20 cellular contexts compared by ENCODE assay signal in the genomic region with DNA sequence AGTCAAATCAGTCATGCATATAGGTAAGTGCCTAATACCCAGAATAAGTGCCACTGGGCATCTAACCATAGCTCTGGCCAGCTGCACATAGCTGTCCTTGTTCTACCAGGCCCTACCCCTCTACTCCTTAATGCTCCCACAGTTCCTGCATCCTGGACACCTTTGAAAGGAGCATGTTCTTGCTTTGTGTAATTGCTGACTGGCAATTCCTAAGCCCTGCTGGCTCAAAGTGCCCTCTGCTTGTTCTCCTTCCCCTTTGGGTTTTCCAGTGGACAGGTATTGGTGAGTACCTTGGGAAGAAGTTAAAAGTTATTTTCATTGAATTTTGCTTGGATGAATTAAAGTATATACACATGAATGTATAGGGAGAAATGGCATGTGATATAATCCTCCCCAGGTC.
DNase-seq lines count a peak whose midpoint lies in the region; ATAC-seq, FAIRE-seq and TF ChIP-seq lines count a peak whose summit lies in the region.
"Had no signal": no experiment of that assay in that cellular context is flagged by ENCODE, and none has a peak within 500 bp of the region (broad histone marks: within the 10 kb centered on the region; RNA-seq: fewer than 3 reads in every experiment).

No MANE protein-coding gene starts in this region.

- H3K27ac ChIP-seq in KMS-11 (peak overlapping the region; percentile 34; the same call in 1 of the 2 replicates), K562 (ENCODE audit: extremely low read depth, low read depth, low read length) (no peak overlapping the region), trophoblast cell (ENCODE audit: low read depth, low read length) (no peak overlapping the region), H9 (ENCODE audit: insufficient read length, low read depth, low read length) (no peak overlapping the region)
- H3K27ac ChIP-seq: BLaER1, C4-2B had no signal

- TF ChIP-seq EP300 in K562 (IDR thresholded peaks at IDR 0.05; ENCODE audit: low read length) = no peak

- H3K4me1 ChIP-seq in KMS-11 (ENCODE audit: low read depth, poor library complexity, severe bottlenecking) (peaks cover 28% of the 10 kb centered on the region), K562 (replicated peaks in 1 of 2; ENCODE audit: control insufficient read depth in 2 of 2, insufficient read depth in 2 of 2, low read length in 2 of 2) (no peaks in the 10 kb centered on the region), trophoblast cell (ENCODE audit: control insufficient read depth in 1 of 2, insufficient read depth in 2 of 2, low read length in 2 of 2) (no peaks in the 10 kb centered on the region), H9 (ENCODE audit: insufficient read depth, low read length) (no peaks in the 10 kb centered on the region)
- H3K4me1 ChIP-seq: BLaER1, HAP-1 had no signal

- H3K14ac ChIP-seq in trophoblast cell (ENCODE audit: low read length) (no peak overlapping the region), H9 (ENCODE audit: insufficient read depth, low read length) (no peak overlapping the region)

- no peak for TF ChIP-seq RAD21 in K562 (CRISPR knock-in tag; conservative IDR thresholded peaks at IDR 0.05 in 1 of 2, IDR thresholded peaks at IDR 0.05 in 1 of 2)

- ATAC-seq in K562 (no peak), HG03280 (IDR thresholded peaks at IDR 0.05; ENCODE audit: unreplicated experiment) (no peak), HG03095 (IDR thresholded peaks at IDR 0.05; ENCODE audit: unreplicated experiment) (no peak)
- ATAC-seq: CD8-positive, alpha-beta T cell; GM12878; GM23338 had no signal

- no peaks in the 10 kb centered on the region for H3K27me3 ChIP-seq in KMS-11 (ENCODE audit: insufficient read depth, low read depth)
- no peaks in the 10 kb centered on the region for H3K27me3 ChIP-seq in K562 (ENCODE audit: control insufficient read depth in 2 of 2, insufficient read depth in 2 of 2, low read length in 2 of 2)
- no peaks in the 10 kb centered on the region for H3K27me3 ChIP-seq in trophoblast cell (ENCODE audit: insufficient read depth, low read length)
- no peaks in the 10 kb centered on the region for H3K27me3 ChIP-seq in H9 (ENCODE audit: insufficient read depth, low read length)
- H3K27me3 ChIP-seq: BLaER1 had no signal

- H3K4me3 ChIP-seq in KMS-11 (IDR thresholded peaks at IDR 0.05; ENCODE audit: insufficient read depth, low read depth, low read length) (no peak overlapping the region), K562 (no peak overlapping the region), trophoblast cell (ENCODE audit: low read depth, low read length) (no peak overlapping the region)
- H3K4me3 ChIP-seq: BLaER1, GM12878, GM23338, HAP-1 had no signal

- DNase-seq in K562 (ENCODE audit: extremely low read depth in 1 of 4, low spot score in 3 of 4) (no peak), trophoblast cell (no peak), H9 (no peak)
- DNase-seq: CD4-positive, CD25-positive, alpha-beta regulatory T cell; CD8-positive, alpha-beta T cell; DMS 273 treated with DMSO at 0.1 percent for 48 hours; DMS79; EL; GDM1; HFFc6 had no signal

- no peak overlapping the region for H3K9ac ChIP-seq in KMS-11
- no peak overlapping the region for H3K9ac ChIP-seq in K562 (ENCODE audit: insufficient read depth in 1 of 2, low read depth in 2 of 2, low read length in 2 of 2)
- peak overlapping the region; percentile 53 for H3K9ac ChIP-seq in trophoblast cell (ENCODE audit: low read length)
- no peak overlapping the region for H3K9ac ChIP-seq in H9 (ENCODE audit: extremely low read depth, insufficient read length, low read length)
- H3K9ac ChIP-seq: BLaER1 had no signal

- H3T11ph ChIP-seq in H9 (ENCODE audit: low read length) = no peak overlapping the region

- H2BK120ac ChIP-seq in trophoblast cell (ENCODE audit: insufficient read depth, low read length, poor library complexity) (no peak overlapping the region), H9 (ENCODE audit: low read depth, low read length, poor library complexity, severe bottlenecking) (no peak overlapping the region)

- no peak for TF ChIP-seq CTCF in KMS-11 (conservative IDR thresholded peaks at IDR 0.05; ENCODE audit: low read depth, low read length)
- no peak for TF ChIP-seq CTCF in K562 (IDR thresholded peaks at IDR 0.05 in 2 of 3, conservative IDR thresholded peaks at IDR 0.05 in 1 of 3; ENCODE audit: insufficient read depth in 2 of 3, low read depth in 1 of 3, low read length in 3 of 3)
- no peak for TF ChIP-seq CTCF in H9 (conservative IDR thresholded peaks at IDR 0.05)

- TF ChIP-seq POLR2A in K562 (conservative IDR thresholded peaks at IDR 0.05) = no peak

- H3K36me3 ChIP-seq in KMS-11 (ENCODE audit: insufficient read depth) (no peaks in the 10 kb centered on the region), K562 (ENCODE audit: control insufficient read depth, insufficient read depth, low read length) (no peaks in the 10 kb centered on the region), trophoblast cell (ENCODE audit: control insufficient read depth in 1 of 2, insufficient read depth in 2 of 2, low read length in 2 of 2) (no peaks in the 10 kb centered on the region)
- H3K36me3 ChIP-seq: BLaER1, HAP-1 had no signal

- POLR2A ChIA-PET in K562 (lab: Yijun Ruan, JAX) = no interaction called here

- intact Hi-C loops in K562 (cut with micrococcal nuclease) = no loop called here

- no peak overlapping the region for H2BK15ac ChIP-seq in H9 (ENCODE audit: low read depth, low read length)

- peaks cover 32 to 33% of the 10 kb centered on the region in 2 experiments for H3K9me3 Mint-ChIP-seq in H9

- H3K4ac ChIP-seq in trophoblast cell (ENCODE audit: low read depth, low read length) (no peak overlapping the region), H9 (ENCODE audit: low read depth, low read length) (no peak overlapping the region)

- no peak for FAIRE-seq in K562 (lab: Jason Lieb, UNC)
- FAIRE-seq: D721Med, GM12878 had no signal

- no peaks in the 10 kb centered on the region for H3K9me1 ChIP-seq in K562 (ENCODE audit: control insufficient read depth, insufficient read depth, low read length)

- no peak overlapping the region for H2BK12ac ChIP-seq in trophoblast cell (ENCODE audit: low read length)
- H2BK12ac ChIP-seq in H9 (ENCODE audit: insufficient read length, low read depth, low read length) = no peak overlapping the region

- H4K91ac ChIP-seq in trophoblast cell (ENCODE audit: low read depth, low read length) (no peak overlapping the region), H9 (ENCODE audit: insufficient read length, low read depth, low read length) (no peak overlapping the region)

- H2AK5ac ChIP-seq in trophoblast cell (ENCODE audit: low read length) (no peak overlapping the region), H9 (ENCODE audit: insufficient read length, low read length) (no peak overlapping the region)

- in situ Hi-C loops in K562 (cut with MboI) = no loop called here

- H3K79me1 ChIP-seq in trophoblast cell (ENCODE audit: low read length) (no peaks in the 10 kb centered on the region), H9 (ENCODE audit: insufficient read depth, low read depth, low read length, poor library complexity, severe bottlenecking) (no peaks in the 10 kb centered on the region)

- no peak overlapping the region for H2BK20ac ChIP-seq in H9 (ENCODE audit: low read depth, low read length, poor library complexity, severe bottlenecking)

- H3K4me3 Mint-ChIP-seq in H9 = no peak overlapping the region
- H3K4me3 Mint-ChIP-seq: B cell; CD4-positive, CD25-positive, alpha-beta regulatory T cell; CD8-positive, alpha-beta T cell; GM23338; HFFc6 had no signal

- H2AFZ ChIP-seq in KMS-11 (ENCODE audit: low read depth) = no peak overlapping the region
- no peak overlapping the region for H2AFZ ChIP-seq in K562 (ENCODE audit: low read depth, low read length)
- no peak overlapping the region for H2AFZ ChIP-seq in trophoblast cell (ENCODE audit: insufficient read depth, low read length, poor library complexity)
- H2AFZ ChIP-seq in H9 (ENCODE audit: low read length) = no peak overlapping the region
- H2AFZ ChIP-seq: GM23338 had no signal

- CTCF ChIA-PET in K562 (lab: Yijun Ruan, JAX; ENCODE audit: low intra/inter-chr PET ratio) = no interaction called here

- H4K5ac ChIP-seq in H9 (ENCODE audit: insufficient read length, low read depth, low read length) = no peak overlapping the region

- no peak overlapping the region for H3K27ac Mint-ChIP-seq in H9
- H3K27ac Mint-ChIP-seq: B cell; CD4-positive, CD25-positive, alpha-beta regulatory T cell; CD8-positive, alpha-beta T cell; GM23338; HFFc6 had no signal

- peaks cover 15 to 48% (median 29%) of the 10 kb centered on the region in 3 experiments for H3K36me3 Mint-ChIP-seq in H9 (ENCODE audit: insufficient read depth in 1 of 3, low read depth in 3 of 3)
- H3K36me3 Mint-ChIP-seq: CD8-positive, alpha-beta T cell had no signal

- H3K18ac ChIP-seq in trophoblast cell (ENCODE audit: low read length) (no peak overlapping the region), H9 (ENCODE audit: insufficient read length, low read depth, low read length) (no peak overlapping the region)

- H3K9me3 ChIP-seq in K562 (replicated peaks; ENCODE audit: control insufficient read depth, insufficient read depth, low read depth, low read length) (no peaks in the 10 kb centered on the region), trophoblast cell (ENCODE audit: insufficient read depth, low read depth, low read length) (peaks cover 5% of the 10 kb centered on the region), H9 (ENCODE audit: control insufficient read depth, low read depth, low read length) (peaks cover 21% of the 10 kb centered on the region)
- H3K9me3 ChIP-seq: HAP-1 had no signal

- no peaks in the 10 kb centered on the region for H4K20me1 ChIP-seq in KMS-11 (ENCODE audit: insufficient read depth)
- H4K20me1 ChIP-seq in K562 (replicated peaks; ENCODE audit: control insufficient read depth, insufficient read depth, low read length) = no peaks in the 10 kb centered on the region
- no peaks in the 10 kb centered on the region for H4K20me1 ChIP-seq in H9 (ENCODE audit: control insufficient read depth, insufficient read depth, insufficient read length)
- H4K20me1 ChIP-seq: BLaER1 had no signal

- H3K79me2 ChIP-seq in KMS-11 (ENCODE audit: insufficient read depth, low read depth) = no peaks in the 10 kb centered on the region
- H3K79me2 ChIP-seq in K562 (ENCODE audit: control insufficient read depth, insufficient read depth, low read length) = no peaks in the 10 kb centered on the region
- H3K79me2 ChIP-seq in trophoblast cell (ENCODE audit: control insufficient read depth, insufficient read depth, low read length, poor library complexity) = no peaks in the 10 kb centered on the region
- H3K79me2 ChIP-seq in H9 (ENCODE audit: insufficient read depth, low read length) = no peaks in the 10 kb centered on the region

- H3K4me2 ChIP-seq in KMS-11 (peak overlapping the region; percentile 35), K562 (ENCODE audit: insufficient read depth, low read length) (no peak overlapping the region), trophoblast cell (ENCODE audit: low read length) (no peak overlapping the region), H9 (ENCODE audit: insufficient read depth, insufficient read length, low read length) (no peak overlapping the region)
- H3K4me2 ChIP-seq: BLaER1, GM23338 had no signal

- BruUV-seq in K562 (replicated peaks; lab: Mats Ljungman, UMichigan) = no TSS peak

- no peak overlapping the region for H3K56ac ChIP-seq in H9 (ENCODE audit: insufficient read length, low read depth, low read length)

- H4K8ac ChIP-seq in trophoblast cell (ENCODE audit: low read depth, low read length) = no peak overlapping the region
- no peak overlapping the region for H4K8ac ChIP-seq in H9 (replicated peaks; ENCODE audit: insufficient read length, low read depth, low read length)

- no peak overlapping the region for H4K12ac ChIP-seq in trophoblast cell (ENCODE audit: low read depth, low read length)

- H3K27me3 Mint-ChIP-seq in H9 (ENCODE audit: low read depth) = 0 out of 2 replicates have a peak, but pooled peaks cover 3% of the 10 kb centered on the region
- H3K27me3 Mint-ChIP-seq: CD4-positive, CD25-positive, alpha-beta regulatory T cell had no signal

- H3K23me2 ChIP-seq in H9 (ENCODE audit: insufficient read length, low read depth, low read length, poor library complexity, severe bottlenecking) = no peaks in the 10 kb centered on the region

- H3K23ac ChIP-seq in trophoblast cell (ENCODE audit: low read length) (no peak overlapping the region), H9 (ENCODE audit: insufficient read length, low read depth, low read length) (no peak overlapping the region)

- H2BK5ac ChIP-seq in trophoblast cell (ENCODE audit: low read depth, low read length, poor library complexity) (no peak overlapping the region), H9 (ENCODE audit: insufficient read length, low read length) (no peak overlapping the region)

- H3K4me1 Mint-ChIP-seq in H9 = no peaks in the 10 kb centered on the region
- H3K4me1 Mint-ChIP-seq: B cell; CD4-positive, CD25-positive, alpha-beta regulatory T cell; GM23338 had no signal
